In the genomic region with DNA sequence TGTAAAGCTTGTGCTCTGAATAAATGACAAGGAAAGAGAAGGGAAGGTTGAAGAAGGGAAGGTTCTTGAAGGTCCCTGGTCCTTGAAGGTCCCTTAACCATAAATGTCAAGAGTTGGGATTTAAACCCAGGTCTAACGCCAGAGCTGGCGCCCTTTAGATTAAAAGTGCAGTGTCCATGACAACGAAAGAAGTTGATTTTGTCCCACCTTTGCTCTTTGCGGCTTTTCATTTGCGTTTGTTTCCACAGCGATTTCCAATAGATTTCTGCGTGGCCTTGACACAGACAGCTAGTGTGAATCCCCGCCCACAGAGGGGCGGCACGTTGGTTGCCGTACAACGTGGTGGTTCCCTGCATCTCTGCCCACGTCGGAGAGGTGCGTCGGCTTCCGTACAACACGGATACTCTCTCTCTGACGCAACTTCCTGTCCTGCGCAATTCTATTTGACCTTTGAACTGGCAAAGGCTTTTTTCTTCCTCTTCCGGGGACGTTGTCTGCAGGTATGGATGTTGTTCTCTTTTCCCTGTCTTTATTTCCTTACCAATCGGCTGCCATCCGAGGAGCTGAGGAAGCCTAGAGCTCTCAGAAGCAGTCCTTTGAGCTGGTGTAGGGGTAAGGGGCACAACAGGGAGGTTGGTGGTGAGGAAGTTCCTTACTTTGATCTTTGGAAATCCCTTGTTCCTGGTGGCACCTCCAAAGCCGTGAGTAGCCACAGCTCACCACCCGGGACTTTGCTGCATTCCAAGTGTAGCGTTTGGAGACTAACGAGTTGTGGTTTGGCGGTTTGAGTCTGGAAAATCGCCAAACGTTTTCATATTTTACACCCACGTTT, we compare ENCODE assay signal across 8 cellular contexts. TPM values are rescaled to one million over a fixed set of nuclear protein-coding genes. Genes with fewer than 3 reads are reported as not detected.
A peak's percentile ranks its signal among the peaks of the same experiment; 100 is the strongest.
DNase-seq lines count a peak whose midpoint lies in the region; ATAC-seq and TF ChIP-seq lines count a peak whose summit lies in the region.

Gene RPL34 (plus strand): TSS at position 476 of the 832 bp plus-strand sequence. CDS start 1,384 bp downstream, outside the sequence.

- ATAC-seq in GM21723 (IDR thresholded peaks at IDR 0.05; ENCODE audit: unreplicated experiment) (peak; percentile 100), Panc1 (peak; percentile 100)
- ATAC-seq in activated T-cell treated with anti-CD3 and anti-CD28 coated beads, Interleukin-2, amount 50 U/mL, for 4 hours: peak; percentile 94

- H3K9me3 ChIP-seq in Panc1 (ENCODE audit: control insufficient read depth, insufficient read depth, low read depth, low read length) (no peaks in the 10 kb centered on the region), esophagus (ENCODE audit: control insufficient read depth in 2 of 2, insufficient read depth in 1 of 2, low read depth in 1 of 2, low read length in 1 of 2) (no peaks in the 10 kb centered on the region), mucosa of stomach (ENCODE audit: control insufficient read depth, low read length) (no peaks in the 10 kb centered on the region)

- peak within 1 kb of the TSS; percentile 98 for H3K27ac ChIP-seq in Panc1 (ENCODE audit: low read length)
- H3K27ac ChIP-seq in esophagus (ENCODE audit: low read depth in 2 of 2, low read length in 1 of 2): peak within 1 kb of the TSS; percentile 83 to 96

- peaks cover 35% of the 10 kb centered on the region for H3K36me3 ChIP-seq in Panc1 (ENCODE audit: control insufficient read depth, insufficient read depth, low read length)
- peaks cover 7 to 9% of the 10 kb centered on the region in 2 donors for H3K36me3 ChIP-seq in esophagus (ENCODE audit: control insufficient read depth in 2 of 2, insufficient read depth in 2 of 2, low read length in 1 of 2)
- peaks cover under 1% of the 10 kb centered on the region for H3K36me3 ChIP-seq in mucosa of stomach (ENCODE audit: control insufficient read depth, insufficient read depth, low read length)

- H3K36me3 Mint-ChIP-seq in activated T-cell treated with anti-CD3 and anti-CD28 coated beads, Interleukin-2, amount 50 U/mL, for 4 hours (ENCODE audit: insufficient read depth): peaks cover 49% of the 10 kb centered on the region

- BruUV-seq in Panc1 (replicated peaks; lab: Mats Ljungman, UMichigan): no TSS peak

- no peak for TF ChIP-seq CTCF in Panc1 (IDR thresholded peaks at IDR 0.05)

- H3K4me3 ChIP-seq in Panc1 (ENCODE audit: low read depth in 2 of 2, low read length in 2 of 2): peak within 1 kb of the TSS; percentile 95 to 99
- peak within 1 kb of the TSS; percentile 75 to 98 for H3K4me3 ChIP-seq in esophagus (ENCODE audit: low read depth in 1 of 2, low read length in 2 of 2)
- peak within 1 kb of the TSS; percentile 96 for H3K4me3 ChIP-seq in mucosa of stomach (ENCODE audit: low read length)

- H3K4me1 Mint-ChIP-seq in activated T-cell treated with anti-CD3 and anti-CD28 coated beads, Interleukin-2, amount 50 U/mL, for 4 hours (ENCODE audit: low read depth): peaks cover 45% of the 10 kb centered on the region

- no peaks in the 10 kb centered on the region for H3K27me3 Mint-ChIP-seq in activated T-cell treated with anti-CD3 and anti-CD28 coated beads, Interleukin-2, amount 50 U/mL, for 4 hours (ENCODE audit: low read depth)

- in situ Hi-C loops in Panc1 (cut with HindIII; ENCODE audit: low pct_unique_long_range_greater_than_20kb, low sequenced_read_pairs): no loop called here

- DNase-seq in DMS53 (lab: John Stamatoyannopoulos, UW) (peak; percentile 97), KG1 (lab: John Stamatoyannopoulos, UW) (peak; percentile 98), Panc1 (ENCODE audit: low read depth, low spot score) (peak; percentile 94)
- peak; percentile 97 for DNase-seq in activated T-cell treated with anti-CD3 and anti-CD28 coated beads, Interleukin-2, amount 50 U/mL, for 4 hours
- DNase-seq in stimulated activated CD8-positive, alpha-beta memory T cell treated with anti-CD3 and anti-CD28 coated beads, Interleukin-7, amount 100 ng/mL, for 1 hour (ENCODE audit: low read depth in 2 of 2): peak; percentile 92 to 95

- intact Hi-C loops in Panc1 (cut with micrococcal nuclease; ENCODE audit: unreplicated experiment): no loop called here

- H3K4me3 Mint-ChIP-seq in activated T-cell treated with anti-CD3 and anti-CD28 coated beads, Interleukin-2, amount 50 U/mL, for 4 hours: peak within 1 kb of the TSS; percentile 91

- H3K27me3 ChIP-seq in Panc1 (ENCODE audit: control insufficient read depth, insufficient read depth, low read length) (no peaks in the 10 kb centered on the region), esophagus (ENCODE audit: control insufficient read depth in 1 of 2, insufficient read depth in 2 of 2, low read length in 2 of 2) (no peaks in the 10 kb centered on the region), mucosa of stomach (ENCODE audit: control insufficient read depth, insufficient read depth, low read length) (no peaks in the 10 kb centered on the region)

- CTCF ChIA-PET in Panc1 (lab: Charles Lee): no interaction called here

- peak within 1 kb of the TSS; percentile 90 for H3K9ac ChIP-seq in mucosa of stomach (ENCODE audit: low read length)

- H3K9me3 Mint-ChIP-seq in activated T-cell treated with anti-CD3 and anti-CD28 coated beads, Interleukin-2, amount 50 U/mL, for 4 hours: peaks cover 5% of the 10 kb centered on the region

- POLR2A ChIA-PET in Panc1 (lab: Charles Lee): interaction anchor here (0.6 kb wide), 1 partner anchor 45 kb away, joined by 4 read pairs; no protein-coding TSS in a partner anchor

- peaks cover 7% of the 10 kb centered on the region for H3K4me1 ChIP-seq in Panc1 (ENCODE audit: control insufficient read depth, insufficient read depth, low read length)
- H3K4me1 ChIP-seq in esophagus (ENCODE audit: control insufficient read depth in 2 of 2, insufficient read depth in 2 of 2, low read length in 1 of 2): no peaks in the 10 kb centered on the region
- H3K4me1 ChIP-seq in mucosa of stomach (ENCODE audit: control insufficient read depth, insufficient read depth, low read length): peaks cover 22% of the 10 kb centered on the region

- WGBS in esophagus, 2 donors: 0% methylated on average over 32 of the region's 32 CpGs

RNA-seq across cellular contexts. Expression of gene RPL34, which starts in this region (rescaled TPM):
- 488 TPM for total RNA-seq in Panc1 (2021; ENCODE audit: unreplicated experiment)
- 477 TPM for polyA plus RNA-seq in Panc1 (2012; ENCODE audit: insufficient read length)
- 1,000 to 10,000 TPM; 1,718 to 1,800 (median 1,758) TPM for total RNA-seq in activated T-cell treated with anti-CD3 and anti-CD28 coated beads, Interleukin-2, amount 50 U/mL, for 4 hours
- polyA plus RNA-seq in esophagus: 1,000 to 10,000 TPM; 3,346 to 3,753 TPM

Comparison
In these comparisons a context has a peak if more than half of its experiments do, and no peak if none do; other contexts are left out.
1. Peak in every context shown above with its lines: DNase-seq, ATAC-seq, H3K4me3 ChIP-seq and H3K27ac ChIP-seq.